Comparison of ENCODE assay signal across 12 cellular contexts in genomic region chr7:127905491-127906330, GRCh38.
DNase-seq lines count a peak whose midpoint lies in the region; ATAC-seq lines count a peak whose summit lies in the region.
"Had no signal": no experiment of that assay in that cellular context is flagged by ENCODE, and none has a peak within 500 bp of the region (broad histone marks: within the 10 kb centered on the region; RNA-seq: fewer than 3 reads in every experiment).

No MANE protein-coding gene starts in this region.

- no peaks in the 10 kb centered on the region for H3K27me3 Mint-ChIP-seq in stimulated activated naive CD8-positive, alpha-beta T cell treated with anti-CD3 and anti-CD28 coated beads, Interleukin-15, Interleukin-2, amounts not matched to agents 100 ng/mL and 50 ng/mL, for 24 hours

- H3K36me3 Mint-ChIP-seq in activated naive CD4-positive, alpha-beta T cell treated with anti-CD3 and anti-CD28 coated beads, Interleukin-2, amount 50 U/mL, for 72 hours = peaks cover 0 to 23% of the 10 kb centered on the region in 2 donors
- peaks cover 65% of the 10 kb centered on the region for H3K36me3 Mint-ChIP-seq in stimulated activated naive CD8-positive, alpha-beta T cell treated with anti-CD3 and anti-CD28 coated beads, Interleukin-15, Interleukin-2, amounts not matched to agents 100 ng/mL and 50 ng/mL, for 24 hours (ENCODE audit: low read depth)

- peaks cover 59% of the 10 kb centered on the region for H3K4me1 Mint-ChIP-seq in stimulated activated naive CD8-positive, alpha-beta T cell treated with anti-CD3 and anti-CD28 coated beads, Interleukin-15, Interleukin-2, amounts not matched to agents 100 ng/mL and 50 ng/mL, for 24 hours (ENCODE audit: low read depth)

- H3K9me3 Mint-ChIP-seq in activated naive CD4-positive, alpha-beta T cell treated with anti-CD3 and anti-CD28 coated beads, Interleukin-2, amount 50 U/mL, for 72 hours = no peaks in the 10 kb centered on the region
- H3K9me3 Mint-ChIP-seq in stimulated activated naive CD8-positive, alpha-beta T cell treated with anti-CD3 and anti-CD28 coated beads, Interleukin-15, Interleukin-2, amounts not matched to agents 100 ng/mL and 50 ng/mL, for 24 hours = no peaks in the 10 kb centered on the region

- H3K27ac Mint-ChIP-seq in activated naive CD4-positive, alpha-beta T cell treated with anti-CD3 and anti-CD28 coated beads, Interleukin-2, amount 50 U/mL, for 72 hours = peak overlapping the region in 1 of 2 donors; percentile 5
- peak overlapping the region; percentile 32 for H3K27ac Mint-ChIP-seq in stimulated activated naive CD8-positive, alpha-beta T cell treated with anti-CD3 and anti-CD28 coated beads, Interleukin-15, Interleukin-2, amounts not matched to agents 100 ng/mL and 50 ng/mL, for 24 hours

- peak overlapping the region; percentile 17 for H3K4me3 Mint-ChIP-seq in stimulated activated naive CD8-positive, alpha-beta T cell treated with anti-CD3 and anti-CD28 coated beads, Interleukin-15, Interleukin-2, amounts not matched to agents 100 ng/mL and 50 ng/mL, for 24 hours

- ATAC-seq in activated naive CD4-positive, alpha-beta T cell treated with anti-CD3 and anti-CD28 coated beads, Interleukin-2, amount 50 U/mL, for 72 hours = peak; percentile 61 to 77
- ATAC-seq in HG02678 (IDR thresholded peaks at IDR 0.05; ENCODE audit: unreplicated experiment) (no peak), GM18909 (IDR thresholded peaks at IDR 0.05; ENCODE audit: poor library complexity, unreplicated experiment) (no peak)
- ATAC-seq: left ventricle myocardium superior had no signal

- DNase-seq in activated naive CD4-positive, alpha-beta T cell treated with anti-CD3 and anti-CD28 coated beads, Interleukin-2, amount 50 U/mL, for 72 hours (ENCODE audit: low spot score in 2 of 2) = peak in 1 of 2 donors; percentile 14
- DNase-seq in activated naive CD4-positive, alpha-beta T cell (lab: John Stamatoyannopoulos, UW) = no peak
- peak; percentile 16 for DNase-seq in T1000 (lab: John Stamatoyannopoulos, UW)
- DNase-seq in fibroblast of peridontal ligament (ENCODE audit: extremely low read depth) = peak; percentile 40
- DNase-seq in foreskin melanocyte = no peak
- DNase-seq: C1 segment of cervical spinal cord, KBM-7, left ventricle myocardium superior, NCI-H526 treated with DMSO at 0.1 percent for 48 hours had no signal

Comparison
In these comparisons a context has a peak if more than half of its experiments do, and no peak if none do; other contexts are left out.
1. ATAC-seq: peak in activated naive CD4-positive, alpha-beta T cell treated with anti-CD3 and anti-CD28 coated beads, Interleukin-2, amount 50 U/mL, for 72 hours (2 of 2); none in HG02678 (single experiment) and GM18909 (single experiment).
2. DNase-seq: peak in T1000 (single experiment) and fibroblast of peridontal ligament (single experiment); none in activated naive CD4-positive, alpha-beta T cell (0 of 4) and foreskin melanocyte (single experiment).